28 cellular contexts compared by ENCODE assay signal in the genomic region with DNA sequence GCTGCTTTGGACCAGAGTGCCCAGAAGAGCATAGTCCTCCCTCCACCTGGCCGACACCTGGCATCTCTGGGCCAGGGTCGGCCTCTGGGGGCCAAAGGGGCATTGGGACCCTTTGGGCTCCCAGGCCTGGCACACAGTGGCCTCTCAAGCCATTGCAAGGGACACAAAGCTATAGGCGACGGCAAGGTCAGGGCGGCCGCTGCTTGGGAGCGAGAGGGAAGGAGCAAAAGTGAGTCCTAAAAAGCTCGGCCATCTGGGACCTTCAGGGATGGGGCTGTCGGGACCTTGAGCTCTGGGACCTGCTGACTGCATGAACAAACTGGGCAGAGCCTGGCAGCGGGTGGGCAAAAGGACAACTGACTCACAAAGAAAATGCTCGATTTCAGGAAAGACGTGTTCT. TPM values are rescaled to one million over a fixed set of nuclear protein-coding genes. Genes with fewer than 3 reads are reported as not detected.
"Had no signal": no experiment of that assay in that cellular context is flagged by ENCODE, and none has a peak within 500 bp of the region (broad histone marks: within the 10 kb centered on the region; RNA-seq: fewer than 3 reads in every experiment).

No MANE protein-coding gene starts in this region.

- H3K27me3 ChIP-seq: testis, thyroid gland, upper lobe of left lung, vagina had no signal

- H3K4me1 Mint-ChIP-seq: stimulated activated effector memory CD8-positive, alpha-beta T cell treated with anti-CD3 and anti-CD28 coated beads, Interleukin-12 subunit alpha, Interleukin-12 subunit beta, amount 100 ng/mL, for 72 hours; stimulated activated memory B cell treated with anti-CD40 and anti-IgM and Interleukin-4, amounts not matched to agents 10 μg/mL and 1 μg/mL and 100 μg/mL, for 72 hours; stimulated activated naive CD8-positive, alpha-beta T cell treated with anti-CD3 and anti-CD28 coated beads, Interleukin-15, amount 100 ng/mL, for 72 hours had no signal

- H3K36me3 Mint-ChIP-seq: stimulated activated effector memory CD8-positive, alpha-beta T cell treated with anti-CD3 and anti-CD28 coated beads, Interleukin-12 subunit alpha, Interleukin-12 subunit beta, amount 100 ng/mL, for 72 hours; stimulated activated memory B cell treated with anti-CD40 and anti-IgM and Interleukin-4, amounts not matched to agents 10 μg/mL and 1 μg/mL and 100 μg/mL, for 72 hours; stimulated activated naive B cell treated with anti-CD40 and anti-IgM and Interleukin-4, amounts not matched to agents 10 μg/mL and 1 μg/mL and 100 μg/mL, for 72 hours; type B pancreatic cell had no signal

- H3K4me3 ChIP-seq: stomach, suprapubic skin, testis, thoracic aorta, thyroid gland, tibial artery, tibial nerve, transverse colon, upper lobe of left lung, upper lobe of right lung, uterus, vagina had no signal

- H3K36me3 ChIP-seq: stomach, suprapubic skin, thoracic aorta, thyroid gland, tibial artery, tibial nerve, transverse colon, upper lobe of left lung, upper lobe of right lung, uterus, vagina had no signal

- DNase-seq: stimulated activated CD4-positive, alpha-beta T cell treated with anti-CD3 and anti-CD28 coated beads, Interleukin-2, amount 100 ng/mL, for 48 hours; stimulated activated CD4-positive, alpha-beta T cell treated with anti-CD3 and anti-CD28 coated beads, Interleukin-4, amount 100 ng/mL, for 1 hour; stimulated activated CD4-positive, alpha-beta T cell treated with anti-CD3 and anti-CD28 coated beads, Interleukin-4, amount 100 ng/mL, for 24 hours; stimulated activated CD4-positive, alpha-beta T cell treated with anti-CD3 and anti-CD28 coated beads, Interleukin-4, amount 100 ng/mL, for 4 hours; stimulated activated CD8-positive, alpha-beta memory T cell treated with anti-CD3 and anti-CD28 coated beads, Interleukin-4, amount 100 ng/mL, for 48 hours; stimulated activated naive B cell treated with anti-CD40 and anti-IgM and Interleukin-4, amounts not matched to agents 10 μg/mL and 1 μg/mL and 100 μg/mL, for 72 hours; stimulated activated naive CD4-positive, alpha-beta T cell; stimulated activated naive CD4-positive, alpha-beta T cell treated with Interleukin-2 at 50 U/mL for 16 hours; stimulated activated naive CD8-positive, alpha-beta T cell treated with anti-CD3 and anti-CD28 coated beads, Interleukin-15, amount 100 ng/mL, for 72 hours; stimulated activated naive CD8-positive, alpha-beta T cell treated with anti-CD3 and anti-CD28 coated beads, Interleukin-15, Interleukin-2, amounts not matched to agents 100 U/mL and 50 U/mL, for 24 hours; stomach; substantia nigra; testis; thyroid gland; tibial artery; transverse colon; trophoblast cell; upper lobe of right lung; uterus had no signal

- H3K4me1 ChIP-seq: stomach, suprapubic skin, testis, thyroid gland, tibial artery, tibial nerve, transverse colon, upper lobe of left lung, upper lobe of right lung, uterus, vagina had no signal

- H3K27ac ChIP-seq: stomach, suprapubic skin, testis, thoracic aorta, thyroid gland, tibial artery, tibial nerve, transverse colon, upper lobe of left lung, upper lobe of right lung, uterus, vagina had no signal

- ATAC-seq: stimulated activated effector memory CD8-positive, alpha-beta T cell treated with anti-CD3 and anti-CD28 coated beads, Interleukin-12 subunit alpha, Interleukin-12 subunit beta, amount 100 ng/mL, for 72 hours; stimulated activated memory B cell treated with anti-CD40 and anti-IgM and Interleukin-4, amounts not matched to agents 10 μg/mL and 1 μg/mL and 100 μg/mL, for 72 hours; stimulated activated naive B cell treated with anti-CD40 and anti-IgM and Interleukin-4, amounts not matched to agents 10 μg/mL and 1 μg/mL and 100 μg/mL, for 72 hours; stimulated activated naive CD8-positive, alpha-beta T cell treated with anti-CD3 and anti-CD28 coated beads, Interleukin-15, amount 100 ng/mL, for 72 hours; stimulated activated naive CD8-positive, alpha-beta T cell treated with anti-CD3 and anti-CD28 coated beads, Interleukin-15, Interleukin-2, amounts not matched to agents 100 U/mL and 50 U/mL, for 24 hours; upper lobe of right lung had no signal

- H3K9me3 Mint-ChIP-seq: stimulated activated effector memory CD8-positive, alpha-beta T cell treated with anti-CD3 and anti-CD28 coated beads, Interleukin-12 subunit alpha, Interleukin-12 subunit beta, amount 100 ng/mL, for 72 hours; stimulated activated memory B cell treated with anti-CD40 and anti-IgM and Interleukin-4, amounts not matched to agents 10 μg/mL and 1 μg/mL and 100 μg/mL, for 72 hours; stimulated activated naive B cell treated with anti-CD40 and anti-IgM and Interleukin-4, amounts not matched to agents 10 μg/mL and 1 μg/mL and 100 μg/mL, for 72 hours; stimulated activated naive CD8-positive, alpha-beta T cell treated with anti-CD3 and anti-CD28 coated beads, Interleukin-15, amount 100 ng/mL, for 72 hours; stimulated activated naive CD8-positive, alpha-beta T cell treated with anti-CD3 and anti-CD28 coated beads, Interleukin-15, Interleukin-2, amounts not matched to agents 100 ng/mL and 50 ng/mL, for 24 hours; type B pancreatic cell had no signal

- H3K27ac Mint-ChIP-seq: stimulated activated effector memory CD8-positive, alpha-beta T cell treated with anti-CD3 and anti-CD28 coated beads, Interleukin-12 subunit alpha, Interleukin-12 subunit beta, amount 100 ng/mL, for 72 hours; stimulated activated memory B cell treated with anti-CD40 and anti-IgM and Interleukin-4, amounts not matched to agents 10 μg/mL and 1 μg/mL and 100 μg/mL, for 72 hours; stimulated activated naive B cell treated with anti-CD40 and anti-IgM and Interleukin-4, amounts not matched to agents 10 μg/mL and 1 μg/mL and 100 μg/mL, for 72 hours; stimulated activated naive CD8-positive, alpha-beta T cell treated with anti-CD3 and anti-CD28 coated beads, Interleukin-15, Interleukin-2, amounts not matched to agents 100 ng/mL and 50 ng/mL, for 24 hours; type B pancreatic cell had no signal

- H3K9me3 ChIP-seq: stomach, suprapubic skin, testis, thoracic aorta, thyroid gland, tibial artery, tibial nerve, transverse colon, upper lobe of left lung, upper lobe of right lung, uterus, vagina had no signal

- H3K4me3 Mint-ChIP-seq: stimulated activated effector memory CD8-positive, alpha-beta T cell treated with anti-CD3 and anti-CD28 coated beads, Interleukin-12 subunit alpha, Interleukin-12 subunit beta, amount 100 ng/mL, for 72 hours; stimulated activated memory B cell treated with anti-CD40 and anti-IgM and Interleukin-4, amounts not matched to agents 10 μg/mL and 1 μg/mL and 100 μg/mL, for 72 hours; stimulated activated naive B cell treated with anti-CD40 and anti-IgM and Interleukin-4, amounts not matched to agents 10 μg/mL and 1 μg/mL and 100 μg/mL, for 72 hours; stimulated activated naive CD8-positive, alpha-beta T cell treated with anti-CD3 and anti-CD28 coated beads, Interleukin-15, amount 100 ng/mL, for 72 hours; stimulated activated naive CD8-positive, alpha-beta T cell treated with anti-CD3 and anti-CD28 coated beads, Interleukin-15, Interleukin-2, amounts not matched to agents 100 ng/mL and 50 ng/mL, for 24 hours; type B pancreatic cell had no signal

RNA-seq across cellular contexts. Expression of gene FAM163B, which starts 40.8 kb away (rescaled TPM):
- polyA plus RNA-seq: stomach had no signal
